1 cellular context compared by ENCODE assay signal in genomic region chr4:127965062-127965802, GRCh38.
TF ChIP-seq lines count a peak whose summit lies in the region.

ABHD18 (plus strand) TSS chr4:127965406; CDS start chr4:127982956, 17,550 bp downstream.
MFSD8 (minus strand) TSS chr4:127965173; CDS start chr4:127965133, 40 bp downstream.

TF ChIP-seq in HepG2, 621 proteins besides CTCF, POLR2A, EP300 and RAD21 (continued from another document and continues in another):
- TF ChIP-seq ZNF276 (CRISPR knock-in tag; IDR thresholded peaks at IDR 0.05; ENCODE audit: low read depth), result no peak
- TF ChIP-seq SAP130 (CRISPR knock-in tag; IDR thresholded peaks at IDR 0.05; ENCODE audit: low read depth), result peak; percentile 82
- TF ChIP-seq BCL6 (CRISPR knock-in tag; IDR thresholded peaks at IDR 0.05), result peak; percentile 85
- peak; percentile 90 for TF ChIP-seq POLR2AphosphoS5 (IDR thresholded peaks at IDR 0.05; ENCODE audit: low read depth, low read length)
- no peak for TF ChIP-seq LCORL (IDR thresholded peaks at IDR 0.05)
- TF ChIP-seq LCORL (CRISPR knock-in tag; IDR thresholded peaks at IDR 0.05), result peak; percentile 81
- TF ChIP-seq SOX5 (CRISPR knock-in tag; IDR thresholded peaks at IDR 0.05; ENCODE audit: borderline replicate concordance), result 0 out of 2 replicates have a peak, but pooled peaks have one; percentile 46
- peak; percentile 75; the same call in 1 of the 2 replicates for TF ChIP-seq GATA4 (IDR thresholded peaks at IDR 0.05; ENCODE audit: borderline replicate concordance, low read depth)
- TF ChIP-seq CBFB (CRISPR knock-in tag; IDR thresholded peaks at IDR 0.05), result peak; percentile 17; the same call in 1 of the 2 replicates
- TF ChIP-seq ZIK1 (CRISPR knock-in tag; IDR thresholded peaks at IDR 0.05; ENCODE audit: borderline replicate concordance, low read depth), result peak; percentile 7; the same call in 1 of the 2 replicates
- TF ChIP-seq MXD4 (CRISPR knock-in tag; IDR thresholded peaks at IDR 0.05), result peak; percentile 79
- TF ChIP-seq ATAD3A (CRISPR knock-in tag; IDR thresholded peaks at IDR 0.05), result no peak
- no peak for TF ChIP-seq SPEN (CRISPR knock-in tag; IDR thresholded peaks at IDR 0.05; ENCODE audit: low read depth)
- peak; percentile 23; the same call in 1 of the 2 replicates for TF ChIP-seq HNF1A (IDR thresholded peaks at IDR 0.05; ENCODE audit: low read depth)
- TF ChIP-seq HNF1A (CRISPR knock-in tag; IDR thresholded peaks at IDR 0.05; ENCODE audit: borderline replicate concordance), result 0 out of 2 replicates have a peak, but pooled peaks have one; percentile 0
- TF ChIP-seq EED (CRISPR knock-in tag; IDR thresholded peaks at IDR 0.05), result peak; percentile 79; the same call in 1 of the 2 replicates
- peak; percentile 60; the same call in 1 of the 2 replicates for TF ChIP-seq MIXL1 (CRISPR knock-in tag; IDR thresholded peaks at IDR 0.05)
- TF ChIP-seq SIN3B (IDR thresholded peaks at IDR 0.05; ENCODE audit: low read length), result peak; percentile 74; the same call in 1 of the 2 replicates
- no peak for TF ChIP-seq SIX4 (CRISPR knock-in tag; IDR thresholded peaks at IDR 0.05)
- peak; percentile 81 for TF ChIP-seq ZNF574 (CRISPR knock-in tag; IDR thresholded peaks at IDR 0.05)
- peak; percentile 15; the same call in 1 of the 2 replicates for TF ChIP-seq ZNF280B (CRISPR knock-in tag; IDR thresholded peaks at IDR 0.05; ENCODE audit: borderline replicate concordance)
- peak; percentile 67; the same call in 1 of the 2 replicates for TF ChIP-seq ISL2 (CRISPR knock-in tag; IDR thresholded peaks at IDR 0.05)
- TF ChIP-seq ATF2 (CRISPR knock-in tag; IDR thresholded peaks at IDR 0.05), result peak; percentile 58; the same call in 1 of the 2 replicates
- no peak for TF ChIP-seq HOXA5 (CRISPR knock-in tag; IDR thresholded peaks at IDR 0.05)
- no peak; the same call in 1 of the 2 replicates for TF ChIP-seq E2F1 (CRISPR knock-in tag; IDR thresholded peaks at IDR 0.05)
- TF ChIP-seq ZNF781 (CRISPR knock-in tag; IDR thresholded peaks at IDR 0.05; ENCODE audit: borderline replicate concordance, not compliant biosample characterization), result peak; percentile 93
- TF ChIP-seq ZNF256 (CRISPR knock-in tag; conservative IDR thresholded peaks at IDR 0.05), result no peak
- TF ChIP-seq ZNF792 (CRISPR knock-in tag; IDR thresholded peaks at IDR 0.05), result peak; percentile 92
- 0 out of 2 replicates have a peak, but pooled peaks have one; percentile 16 for TF ChIP-seq ZNF225 (CRISPR knock-in tag; IDR thresholded peaks at IDR 0.05)
- TF ChIP-seq ZBTB34 (CRISPR knock-in tag; IDR thresholded peaks at IDR 0.05), result peak; percentile 39; the same call in 1 of the 2 replicates
- peak; percentile 55 for TF ChIP-seq ZFX (CRISPR knock-in tag; IDR thresholded peaks at IDR 0.05; ENCODE audit: low read depth)
- peak; percentile 86 for TF ChIP-seq ZNF670 (CRISPR knock-in tag; IDR thresholded peaks at IDR 0.05; ENCODE audit: borderline replicate concordance)
- TF ChIP-seq PPARG (CRISPR knock-in tag; conservative IDR thresholded peaks at IDR 0.05), result no peak
- peak; percentile 93 for TF ChIP-seq PHF8 (CRISPR knock-in tag; IDR thresholded peaks at IDR 0.05)
- TF ChIP-seq NR2F6 (IDR thresholded peaks at IDR 0.05), result peak; percentile 90
- peak; percentile 97 for TF ChIP-seq NR2F6 (CRISPR knock-in tag; IDR thresholded peaks at IDR 0.05)
- TF ChIP-seq SP1 (IDR thresholded peaks at IDR 0.05), result no peak
- peak; percentile 79 for TF ChIP-seq SP1 (CRISPR knock-in tag; IDR thresholded peaks at IDR 0.05)
- TF ChIP-seq ZFP82 (CRISPR knock-in tag; IDR thresholded peaks at IDR 0.05; ENCODE audit: borderline replicate concordance), result peak; percentile 78; the same call in 1 of the 2 replicates
- peak; percentile 80 for TF ChIP-seq BHLHE40 (IDR thresholded peaks at IDR 0.05; ENCODE audit: low read length)
- TF ChIP-seq MXD3 (CRISPR knock-in tag; IDR thresholded peaks at IDR 0.05), result no peak
- no peak for TF ChIP-seq ZNF138 (CRISPR knock-in tag; IDR thresholded peaks at IDR 0.05; ENCODE audit: low read depth)
- TF ChIP-seq ZNF546 (CRISPR knock-in tag; conservative IDR thresholded peaks at IDR 0.05), result peak; percentile 81; the same call in 1 of the 2 replicates
- TF ChIP-seq DDIT3 (CRISPR knock-in tag; IDR thresholded peaks at IDR 0.05), result no peak
- no peak for TF ChIP-seq XBP1 (CRISPR knock-in tag; IDR thresholded peaks at IDR 0.05)
- TF ChIP-seq MTA3 (CRISPR knock-in tag; IDR thresholded peaks at IDR 0.05), result no peak
- TF ChIP-seq FOXC1 (CRISPR knock-in tag; IDR thresholded peaks at IDR 0.05; ENCODE audit: borderline replicate concordance), result peak; percentile 63; the same call in 1 of the 2 replicates
- 0 out of 2 replicates have a peak, but pooled peaks have one; percentile 37 for TF ChIP-seq CENPT (CRISPR knock-in tag; IDR thresholded peaks at IDR 0.05; ENCODE audit: low read depth)
- TF ChIP-seq ZNF75D (CRISPR knock-in tag; IDR thresholded peaks at IDR 0.05; ENCODE audit: borderline replicate concordance), result no peak
- peak; percentile 59 for TF ChIP-seq XRCC5 (optimal IDR thresholded peaks at IDR 0.05; ENCODE audit: low read length)
- 0 out of 2 replicates have a peak, but pooled peaks have one; percentile 66 for TF ChIP-seq KDM3A (CRISPR knock-in tag; IDR thresholded peaks at IDR 0.05; ENCODE audit: low read depth)
- no peak for TF ChIP-seq CAMTA2 (CRISPR knock-in tag; IDR thresholded peaks at IDR 0.05; ENCODE audit: borderline replicate concordance)
- TF ChIP-seq RBFOX2 (IDR thresholded peaks at IDR 0.05; ENCODE audit: low read depth, low read length), result peak; percentile 77
- no peak for TF ChIP-seq SCMH1 (CRISPR knock-in tag; IDR thresholded peaks at IDR 0.05; ENCODE audit: borderline replicate concordance)
- 0 out of 2 replicates have a peak, but pooled peaks have one; percentile 34 for TF ChIP-seq NR0B2 (CRISPR knock-in tag; IDR thresholded peaks at IDR 0.05)
